ENCODE assay signal across 2 cellular contexts in the genomic region with DNA sequence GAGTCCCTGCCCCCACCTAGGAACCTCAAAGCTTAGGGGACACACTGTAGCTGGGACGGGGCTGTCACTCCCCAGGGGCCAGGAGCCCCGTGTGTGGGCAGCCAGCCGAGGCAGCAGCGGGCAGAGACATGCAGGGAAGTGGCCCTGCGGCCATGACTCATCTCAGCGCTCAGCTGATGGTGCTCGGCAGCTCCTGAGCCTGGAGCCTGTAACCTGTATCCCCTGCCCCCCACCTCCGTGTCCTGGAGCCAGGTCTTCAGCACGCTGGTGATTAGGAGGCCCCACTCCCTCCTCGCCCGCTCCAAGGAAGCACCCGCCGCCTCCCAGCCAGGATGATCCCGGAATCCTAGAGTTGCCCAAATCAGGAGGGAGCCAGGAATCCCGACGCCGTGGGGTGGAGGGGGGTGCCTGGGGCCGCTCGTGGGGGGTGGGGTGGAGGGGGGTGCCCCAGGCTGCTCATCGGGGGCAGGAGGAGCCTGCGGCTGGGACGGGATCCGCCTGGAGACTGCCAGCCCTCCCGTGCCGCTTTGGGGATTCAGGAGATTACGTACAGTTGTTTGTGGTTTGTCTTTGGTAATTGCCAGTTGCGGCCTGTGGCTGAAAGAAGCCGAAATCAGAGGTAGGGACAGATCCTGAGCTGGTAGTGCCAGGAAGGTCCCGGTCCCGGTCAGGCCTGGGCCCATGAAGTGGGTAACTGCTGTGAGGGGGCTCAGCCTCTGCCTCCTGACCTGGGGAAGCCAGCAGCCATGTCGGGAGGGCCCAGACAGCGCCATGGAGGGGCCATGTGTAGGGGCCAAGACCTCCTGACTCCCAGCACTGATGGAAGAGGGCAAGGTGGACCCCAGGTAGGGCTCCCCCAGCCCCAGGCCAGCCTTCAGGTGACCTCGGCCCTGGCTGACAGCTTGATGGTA.
TF ChIP-seq lines count a peak whose summit lies in the region.

No MANE protein-coding gene starts in this region.

TF ChIP-seq in HEK293, 187 proteins besides CTCF, POLR2A, EP300 and RAD21:
- TF ChIP-seq ZBTB48 (tag by site-specific recombination; IDR thresholded peaks at IDR 0.05) (peak; percentile 4; the same call in 1 of the 2 replicates), ZIC2 (tag by site-specific recombination; IDR thresholded peaks at IDR 0.05) (peak; percentile 76), ZNF600 (tag by site-specific recombination; IDR thresholded peaks at IDR 0.05) (peak; percentile 29; the same call in 1 of the 2 replicates), ZNF561 (tag by site-specific recombination; IDR thresholded peaks at IDR 0.05; ENCODE audit: borderline replicate concordance) (no peak), ZNF391 (tag by site-specific recombination; IDR thresholded peaks at IDR 0.05; ENCODE audit: borderline replicate concordance, low read depth) (no peak), SP7 (tag by site-specific recombination; IDR thresholded peaks at IDR 0.05) (0 out of 2 replicates have a peak, but pooled peaks have one; percentile 15), ZFHX2 (tag by site-specific recombination; conservative IDR thresholded peaks at IDR 0.05) (peak; percentile 72), GLIS1 (tag by site-specific recombination; IDR thresholded peaks at IDR 0.05) (peak; percentile 70), EGR2 (tag by site-specific recombination; IDR thresholded peaks at IDR 0.05; ENCODE audit: low read depth) (peak; percentile 43; the same call in 1 of the 2 replicates), FEZF1 (tag by site-specific recombination; IDR thresholded peaks at IDR 0.05) (no peak), SCRT2 (tag by site-specific recombination; IDR thresholded peaks at IDR 0.05) (0 out of 2 replicates have a peak, but pooled peaks have one; percentile 12)
- TF ChIP-seq, protein P1, sequence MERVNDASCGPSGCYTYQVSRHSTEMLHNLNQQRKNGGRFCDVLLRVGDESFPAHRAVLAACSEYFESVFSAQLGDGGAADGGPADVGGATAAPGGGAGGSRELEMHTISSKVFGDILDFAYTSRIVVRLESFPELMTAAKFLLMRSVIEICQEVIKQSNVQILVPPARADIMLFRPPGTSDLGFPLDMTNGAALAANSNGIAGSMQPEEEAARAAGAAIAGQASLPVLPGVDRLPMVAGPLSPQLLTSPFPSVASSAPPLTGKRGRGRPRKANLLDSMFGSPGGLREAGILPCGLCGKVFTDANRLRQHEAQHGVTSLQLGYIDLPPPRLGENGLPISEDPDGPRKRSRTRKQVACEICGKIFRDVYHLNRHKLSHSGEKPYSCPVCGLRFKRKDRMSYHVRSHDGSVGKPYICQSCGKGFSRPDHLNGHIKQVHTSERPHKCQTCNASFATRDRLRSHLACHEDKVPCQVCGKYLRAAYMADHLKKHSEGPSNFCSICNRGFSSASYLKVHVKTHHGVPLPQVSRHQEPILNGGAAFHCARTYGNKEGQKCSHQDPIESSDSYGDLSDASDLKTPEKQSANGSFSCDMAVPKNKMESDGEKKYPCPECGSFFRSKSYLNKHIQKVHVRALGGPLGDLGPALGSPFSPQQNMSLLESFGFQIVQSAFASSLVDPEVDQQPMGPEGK (tag by site-specific recombination; IDR thresholded peaks at IDR 0.05) = peak; percentile 58
- TF ChIP-seq, protein P2, sequence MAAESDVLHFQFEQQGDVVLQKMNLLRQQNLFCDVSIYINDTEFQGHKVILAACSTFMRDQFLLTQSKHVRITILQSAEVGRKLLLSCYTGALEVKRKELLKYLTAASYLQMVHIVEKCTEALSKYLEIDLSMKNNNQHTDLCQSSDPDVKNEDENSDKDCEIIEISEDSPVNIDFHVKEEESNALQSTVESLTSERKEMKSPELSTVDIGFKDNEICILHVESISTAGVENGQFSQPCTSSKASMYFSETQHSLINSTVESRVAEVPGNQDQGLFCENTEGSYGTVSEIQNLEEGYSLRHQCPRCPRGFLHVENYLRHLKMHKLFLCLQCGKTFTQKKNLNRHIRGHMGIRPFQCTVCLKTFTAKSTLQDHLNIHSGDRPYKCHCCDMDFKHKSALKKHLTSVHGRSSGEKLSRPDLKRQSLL (tag by site-specific recombination; IDR thresholded peaks at IDR 0.05) = peak; percentile 66; the same call in 1 of the 2 replicates
- TF ChIP-seq, protein P3, sequence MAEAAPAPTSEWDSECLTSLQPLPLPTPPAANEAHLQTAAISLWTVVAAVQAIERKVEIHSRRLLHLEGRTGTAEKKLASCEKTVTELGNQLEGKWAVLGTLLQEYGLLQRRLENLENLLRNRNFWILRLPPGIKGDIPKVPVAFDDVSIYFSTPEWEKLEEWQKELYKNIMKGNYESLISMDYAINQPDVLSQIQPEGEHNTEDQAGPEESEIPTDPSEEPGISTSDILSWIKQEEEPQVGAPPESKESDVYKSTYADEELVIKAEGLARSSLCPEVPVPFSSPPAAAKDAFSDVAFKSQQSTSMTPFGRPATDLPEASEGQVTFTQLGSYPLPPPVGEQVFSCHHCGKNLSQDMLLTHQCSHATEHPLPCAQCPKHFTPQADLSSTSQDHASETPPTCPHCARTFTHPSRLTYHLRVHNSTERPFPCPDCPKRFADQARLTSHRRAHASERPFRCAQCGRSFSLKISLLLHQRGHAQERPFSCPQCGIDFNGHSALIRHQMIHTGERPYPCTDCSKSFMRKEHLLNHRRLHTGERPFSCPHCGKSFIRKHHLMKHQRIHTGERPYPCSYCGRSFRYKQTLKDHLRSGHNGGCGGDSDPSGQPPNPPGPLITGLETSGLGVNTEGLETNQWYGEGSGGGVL (tag by site-specific recombination; IDR thresholded peaks at IDR 0.05) = 0 out of 2 replicates have a peak, but pooled peaks have one; percentile 22

TF ChIP-seq in H1, 55 proteins besides CTCF, POLR2A, EP300 and RAD21:
- TF ChIP-seq RFX5 (IDR thresholded peaks at IDR 0.05; ENCODE audit: borderline replicate concordance, low read depth, low read length) (no peak), SAP30 (IDR thresholded peaks at IDR 0.05; ENCODE audit: insufficient read depth, insufficient replicate concordance, low read length) (no peak), BACH1 (IDR thresholded peaks at IDR 0.05; ENCODE audit: low read length) (no peak), JUND (IDR thresholded peaks at IDR 0.05; ENCODE audit: low read length) (0 out of 2 replicates have a peak, but pooled peaks have one; percentile 6)
